ENCODE assay signal across 8 cellular contexts in the genomic region with DNA sequence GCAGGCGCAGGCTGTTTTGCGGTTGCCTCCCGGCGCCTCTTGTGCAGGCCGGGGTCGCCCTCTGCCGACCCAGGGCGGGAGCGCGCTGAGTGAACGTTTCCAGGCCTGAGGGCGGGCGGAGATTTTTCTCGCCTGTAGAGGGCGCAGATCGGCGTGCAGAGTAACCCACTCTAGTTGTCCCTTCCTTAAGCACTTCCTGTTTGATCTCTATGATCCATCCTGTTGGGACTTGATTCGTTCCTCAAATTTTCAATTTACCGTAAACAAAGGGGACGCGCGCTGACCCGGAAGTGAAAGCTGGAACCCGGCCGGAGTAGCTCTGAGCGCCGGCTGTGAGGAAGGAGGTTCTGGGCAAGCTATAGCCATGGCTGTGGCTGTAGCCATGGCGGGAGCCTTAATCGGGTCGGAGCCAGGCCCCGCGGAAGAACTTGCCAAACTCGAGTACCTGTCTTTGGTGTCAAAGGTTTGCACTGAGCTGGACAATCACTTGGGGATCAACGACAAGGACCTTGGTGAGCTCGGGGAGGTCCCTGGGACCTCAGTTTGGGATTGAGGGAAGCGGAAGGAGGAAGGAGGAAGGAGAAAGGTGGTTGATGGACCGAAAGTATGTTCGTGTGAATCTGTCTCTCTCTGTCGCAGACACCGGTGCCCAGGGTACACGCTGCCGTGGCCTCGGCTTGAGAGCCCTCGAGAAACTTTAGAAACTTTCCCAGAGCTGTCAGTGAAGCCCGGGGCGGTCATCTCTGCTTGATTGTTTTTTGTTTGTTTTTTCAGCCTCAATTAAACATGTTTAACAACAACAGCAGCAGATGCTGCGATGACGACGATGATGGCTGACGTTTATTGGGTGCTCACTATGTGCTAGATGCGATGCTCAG. TPM values are rescaled to one million over a fixed set of nuclear protein-coding genes. Genes with fewer than 3 reads are reported as not detected.
DNase-seq lines count a peak whose midpoint lies in the region; ATAC-seq lines count a peak whose summit lies in the region.

DHX8 (plus strand) TSS at position 302 of the 878 bp plus-strand sequence; CDS start at position 365, 63 bp downstream.

- ATAC-seq in GM21825 (IDR thresholded peaks at IDR 0.05; ENCODE audit: unreplicated experiment), result peak; percentile 91
- ATAC-seq in naive thymus-derived CD4-positive, alpha-beta T cell, result peak; percentile 99

- H3K27me3 Mint-ChIP-seq in naive thymus-derived CD4-positive, alpha-beta T cell, result no peaks in the 10 kb centered on the region

- peaks cover 19 to 52% (median 37%) of the 10 kb centered on the region in 7 donors for H3K4me1 Mint-ChIP-seq in naive thymus-derived CD4-positive, alpha-beta T cell

- H3K27me3 ChIP-seq in naive thymus-derived CD4-positive, alpha-beta T cell (ENCODE audit: control insufficient read depth in 2 of 2, insufficient read depth in 2 of 2, low read length in 2 of 2), result no peaks in the 10 kb centered on the region

- H3K4me3 ChIP-seq in naive thymus-derived CD4-positive, alpha-beta T cell (ENCODE audit: low read length), result peak within 1 kb of the TSS; percentile 90

- CTCF ChIA-PET in naive thymus-derived CD4-positive, alpha-beta T cell (lab: Charles Lee), result interaction anchor here (0.5 to 4.9 kb wide), 20 partner anchors 10 to 659 kb away, joined by 3 to 85 read pairs (median 4); partner anchors contain the start of genes ARL4D and RPL27

- peaks cover 21 to 29% of the 10 kb centered on the region in 2 donors for H3K4me1 ChIP-seq in naive thymus-derived CD4-positive, alpha-beta T cell (ENCODE audit: control insufficient read depth in 2 of 2, insufficient read depth in 2 of 2, low read length in 2 of 2)

- peak within 1 kb of the TSS; percentile 91 to 100 (median 98) for H3K27ac Mint-ChIP-seq in naive thymus-derived CD4-positive, alpha-beta T cell

- H3K27ac ChIP-seq in naive thymus-derived CD4-positive, alpha-beta T cell (ENCODE audit: low read depth, low read length), result peak within 1 kb of the TSS; percentile 87

- POLR2A ChIA-PET in naive thymus-derived CD4-positive, alpha-beta T cell (lab: Charles Lee), result interaction anchor here (0.5 to 6.1 kb wide), 24 partner anchors 12 to 1096 kb away, joined by 3 to 78 read pairs (median 4); partner anchors contain the start of genes ARL4D, NBR1, RPL27 and STAT3

- peaks cover 0 to 4% (median 0%) of the 10 kb centered on the region in 5 donors for H3K36me3 Mint-ChIP-seq in naive thymus-derived CD4-positive, alpha-beta T cell

- H3K4me3 Mint-ChIP-seq in naive thymus-derived CD4-positive, alpha-beta T cell, result peak within 1 kb of the TSS; percentile 98 to 100 (median 100)

- H3K9me3 Mint-ChIP-seq in naive thymus-derived CD4-positive, alpha-beta T cell, result peaks cover 0 to 1% (median 0%) of the 10 kb centered on the region in 11 donors

- H3K9me3 ChIP-seq in naive thymus-derived CD4-positive, alpha-beta T cell (ENCODE audit: control insufficient read depth in 2 of 3, low read length in 3 of 3), result no peaks in the 10 kb centered on the region

- DNase-seq in Daoy (ENCODE audit: low read depth) (peak; percentile 93), Kasumi-1 (lab: John Stamatoyannopoulos, UW) (peak; percentile 99), RPMI7951 (ENCODE audit: low read depth) (peak; percentile 98), fibroblast of gingiva (ENCODE audit: low read depth) (peak; percentile 99)
- peak; percentile 98 for DNase-seq in activated T-helper 1 cell treated with anti-CD3 and anti-CD28 coated beads, Interleukin-2, amount 50 U/mL, for 16 hours (ENCODE audit: low read depth in 1 of 2, low spot score in 1 of 2)
- DNase-seq in naive thymus-derived CD4-positive, alpha-beta T cell, result peak; percentile 96 to 100 (median 99)
- peak; percentile 96 to 98 (median 98) for DNase-seq in stimulated activated naive CD4-positive, alpha-beta T cell (lab: John Stamatoyannopoulos, UW)

- H3K36me3 ChIP-seq in naive thymus-derived CD4-positive, alpha-beta T cell (ENCODE audit: control insufficient read depth in 2 of 3, insufficient read depth in 3 of 3, low read length in 3 of 3), result peaks cover 0 to 6% (median 0%) of the 10 kb centered on the region in 3 experiments

- intact Hi-C loops in naive thymus-derived CD4-positive, alpha-beta T cell (cut with micrococcal nuclease), result loop anchor here (1.0 to 10.0 kb wide), 21 partner anchors 62 to 1678 kb away; partner anchors contain the start of genes ARL4D (in 2 of the 2), BECN1 (in 2 of the 2), BRCA1 (in 2 of the 2) and RPL27 (in 2 of the 2)

RNA-seq across cellular contexts. Expression of gene DHX8, which starts in this region (rescaled TPM):
- total RNA-seq in Daoy (2014; rRNA removed; shearing (Covaris generic)), result 23.0 and 32.8 TPM in 2 replicates
- 27.4 and 36.4 TPM in 2 replicates for total RNA-seq in RPMI7951 (2014; rRNA removed; shearing (Covaris generic))
- total RNA-seq in naive thymus-derived CD4-positive, alpha-beta T cell, result 10 to 100 TPM; 67.7 to 93.4 (median 77.8) TPM
- 10 to 100 TPM; 23.5 to 29.0 TPM for polyA plus RNA-seq in naive thymus-derived CD4-positive, alpha-beta T cell

Comparison
In these comparisons a context has a peak if more than half of its experiments do, and no peak if none do; other contexts are left out.
1. Peak in every context shown above with its lines: DNase-seq, ATAC-seq, H3K4me3 ChIP-seq and H3K27ac ChIP-seq.